In genomic region chr12:68349921-68350606, GRCh38 we compare ENCODE assay signal across 16 cellular contexts. TPM values are rescaled to one million over a fixed set of nuclear protein-coding genes. Genes with fewer than 3 reads are reported as not detected.
DNase-seq lines count a peak whose midpoint lies in the region; ATAC-seq and TF ChIP-seq lines count a peak whose summit lies in the region.
"Had no signal": no experiment of that assay in that cellular context is flagged by ENCODE, and none has a peak within 500 bp of the region (broad histone marks: within the 10 kb centered on the region; RNA-seq: fewer than 3 reads in every experiment).

No MANE protein-coding gene starts in this region.

- no peaks in the 10 kb centered on the region for H3K36me3 Mint-ChIP-seq in nephron (ENCODE audit: low read depth)
- H3K36me3 Mint-ChIP-seq: mesothelial cell of epicardium had no signal

- H3K27ac ChIP-seq in PC-3 (ENCODE audit: low read length), result 0 out of 2 replicates have a peak overlapping the region, but pooled peaks have one; percentile 3
- H3K27ac ChIP-seq in ovary, result no peak overlapping the region
- H3K27ac ChIP-seq in right atrium auricular region, result no peak overlapping the region
- H3K27ac ChIP-seq: SJCRH30, VCaP had no signal

- WGBS in ovary, 3 donors, result 72 to 77% (median 72%) methylated on average over 5 of the region's 5 CpGs

- TF ChIP-seq CTCF in PC-3 (conservative IDR thresholded peaks at IDR 0.05; ENCODE audit: low read depth, low read length) (no peak), nephron (IDR thresholded peaks at IDR 0.05; ENCODE audit: unreplicated experiment in 3 of 3) (no peak), ovary (IDR thresholded peaks at IDR 0.05) (no peak), GM13976 (IDR thresholded peaks at IDR 0.05; ENCODE audit: borderline replicate concordance, control extremely low read depth, extremely low read depth, insufficient read depth, missing control alignments) (no peak), right atrium auricular region (IDR thresholded peaks at IDR 0.05) (no peak)

- H3K9ac ChIP-seq in PC-3 (ENCODE audit: low read length), result no peak overlapping the region

- in situ Hi-C loops in GM13976 (cut with MboI; ENCODE audit: low sequenced_read_pairs, unreplicated experiment), result no loop called here

- H3F3A ChIP-seq in PC-3 (ENCODE audit: low read length, unreplicated experiment), result no peaks in the 10 kb centered on the region

- CTCF ChIA-PET in PC-3 (lab: Charles Lee), result no interaction called here

- no peaks in the 10 kb centered on the region for H3K9me2 ChIP-seq in PC-3 (replicated peaks; ENCODE audit: low read length)

- no peak overlapping the region for H3K4me3 Mint-ChIP-seq in nephron
- H3K4me3 Mint-ChIP-seq: dendritic cell treated with granulocyte-macrophage colony-stimulating factor and Interleukin-4, amounts not matched to agents 40 ng/mL and 50 ng/mL, for 4 days; IgD-negative memory B cell; mesothelial cell of epicardium had no signal

- peak; percentile 64 for ATAC-seq in PC-3

- H3K9me3 ChIP-seq in PC-3 (ENCODE audit: low read length), result no peaks in the 10 kb centered on the region
- H3K9me3 ChIP-seq in ovary, result no peaks in the 10 kb centered on the region
- no peaks in the 10 kb centered on the region for H3K9me3 ChIP-seq in right atrium auricular region
- H3K9me3 ChIP-seq: SJCRH30 had no signal

- H3K79me2 ChIP-seq in PC-3 (ENCODE audit: low read length), result no peaks in the 10 kb centered on the region

- POLR2A ChIA-PET in PC-3 (lab: Charles Lee; ENCODE audit: unreplicated experiment), result interaction anchor here (0.7 kb wide), 1 partner anchor 26 kb away, joined by 5 read pairs; no protein-coding TSS in a partner anchor

- peaks cover 9% of the 10 kb centered on the region for H3K27me3 Mint-ChIP-seq in nephron (ENCODE audit: low read depth)
- H3K27me3 Mint-ChIP-seq: dendritic cell treated with granulocyte-macrophage colony-stimulating factor and Interleukin-4, amounts not matched to agents 40 ng/mL and 50 ng/mL, for 4 days had no signal

- H4K20me1 ChIP-seq in PC-3 (ENCODE audit: low read length), result no peaks in the 10 kb centered on the region

- intact Hi-C loops in PC-3 (cut with micrococcal nuclease), result no loop called here
- intact Hi-C loops in ovary (cut with DNase I), result no loop called here

- DNase-seq in DMS79 treated with DMSO at 0.1 percent for 48 hours (lab: John Stamatoyannopoulos, UW) (peak; percentile 92), NCI-H2029 treated with DMSO at 0.1 percent for 48 hours (lab: John Stamatoyannopoulos, UW) (peak; percentile 22), PC-3 (peak; percentile 44), ovary (no peak), GM13976 (ENCODE audit: low spot score) (no peak), right atrium auricular region (ENCODE audit: low spot score) (no peak)
- no peak for DNase-seq in stimulated activated CD4-positive, alpha-beta T cell treated with anti-CD3 and anti-CD28 coated beads, Interleukin-1b, Interleukin-23, amount 100 ng/mL, for 48 hours
- DNase-seq: GDM1, NCI-H526 treated with DMSO at 0.1 percent for 48 hours had no signal

- no peaks in the 10 kb centered on the region for H3K9me3 Mint-ChIP-seq in nephron
- H3K9me3 Mint-ChIP-seq: dendritic cell treated with granulocyte-macrophage colony-stimulating factor and Interleukin-4, amounts not matched to agents 40 ng/mL and 50 ng/mL, for 4 days; IgD-negative memory B cell; mesothelial cell of epicardium had no signal

- H3K4me1 Mint-ChIP-seq in nephron, result peaks cover 26% of the 10 kb centered on the region

- H3K27ac Mint-ChIP-seq in nephron, result peak overlapping the region in 2 of 3 experiments; percentile 55 to 59
- H3K27ac Mint-ChIP-seq: dendritic cell treated with granulocyte-macrophage colony-stimulating factor and Interleukin-4, amounts not matched to agents 40 ng/mL and 50 ng/mL, for 4 days; IgD-negative memory B cell; mesothelial cell of epicardium; progenitor cell of endocrine pancreas had no signal

- TF ChIP-seq POLR2A in ovary (IDR thresholded peaks at IDR 0.05), result no peak

- peak overlapping the region; percentile 51 for H2AFZ ChIP-seq in PC-3 (ENCODE audit: low read length)

- H3K27me3 ChIP-seq in PC-3 (ENCODE audit: low read length) (no peaks in the 10 kb centered on the region), ovary (no peaks in the 10 kb centered on the region), right atrium auricular region (no peaks in the 10 kb centered on the region)
- H3K27me3 ChIP-seq: SJCRH30 had no signal

- TF ChIP-seq EP300 in ovary (IDR thresholded peaks at IDR 0.05), result no peak

- no TSS peak for BruUV-seq in PC-3 (replicated peaks; lab: Mats Ljungman, UMichigan)

- H3K36me3 ChIP-seq in PC-3 (ENCODE audit: low read depth, low read length), result no peaks in the 10 kb centered on the region
- no peaks in the 10 kb centered on the region for H3K36me3 ChIP-seq in ovary
- H3K36me3 ChIP-seq in right atrium auricular region, result no peaks in the 10 kb centered on the region
- H3K36me3 ChIP-seq: SJCRH30 had no signal

- H3K4me3 ChIP-seq in PC-3 (ENCODE audit: low read length) (no peak overlapping the region), ovary (no peak overlapping the region), right atrium auricular region (no peak overlapping the region)
- H3K4me3 ChIP-seq: SJCRH30 had no signal

- H3K4me2 ChIP-seq in PC-3 (ENCODE audit: low read length), result peak overlapping the region; percentile 59

- H3K4me1 ChIP-seq in PC-3 (ENCODE audit: insufficient read depth, low read length), result peaks cover 28% of the 10 kb centered on the region
- H3K4me1 ChIP-seq in ovary (ENCODE audit: insufficient read depth), result no peaks in the 10 kb centered on the region
- H3K4me1 ChIP-seq in right atrium auricular region, result peaks cover 0 to 7% of the 10 kb centered on the region in 2 donors

RNA-seq across cellular contexts. Expression of gene MDM1, which starts 17.9 kb away (rescaled TPM):
- total RNA-seq in PC-3 (2014; rRNA removed) (10.4 and 19.2 TPM in 2 replicates), ovary (10 to 100 TPM in 6 of 7 donors, 1 to 10 TPM in 1; 9.1 to 20.4 (median 13.4) TPM), right atrium auricular region (10 to 100 TPM in 1 of 2 donors, 1 to 10 TPM in 1; 8.3 to 12.8 TPM)
- 10 to 100 TPM; 10.1 to 14.6 TPM for polyA plus RNA-seq in ovary

Comparison
In these comparisons a context has a peak if more than half of its experiments do, and no peak if none do; other contexts are left out.
1. DNase-seq: peak in DMS79 treated with DMSO at 0.1 percent for 48 hours (single experiment), NCI-H2029 treated with DMSO at 0.1 percent for 48 hours (single experiment) and PC-3 (single experiment); none in stimulated activated CD4-positive, alpha-beta T cell treated with anti-CD3 and anti-CD28 coated beads, Interleukin-1b, Interleukin-23, amount 100 ng/mL, for 48 hours (single experiment), ovary (0 of 5), GM13976 (single experiment) and right atrium auricular region (single experiment).